ENCODE assay signal across 8 cellular contexts in the genomic region with DNA sequence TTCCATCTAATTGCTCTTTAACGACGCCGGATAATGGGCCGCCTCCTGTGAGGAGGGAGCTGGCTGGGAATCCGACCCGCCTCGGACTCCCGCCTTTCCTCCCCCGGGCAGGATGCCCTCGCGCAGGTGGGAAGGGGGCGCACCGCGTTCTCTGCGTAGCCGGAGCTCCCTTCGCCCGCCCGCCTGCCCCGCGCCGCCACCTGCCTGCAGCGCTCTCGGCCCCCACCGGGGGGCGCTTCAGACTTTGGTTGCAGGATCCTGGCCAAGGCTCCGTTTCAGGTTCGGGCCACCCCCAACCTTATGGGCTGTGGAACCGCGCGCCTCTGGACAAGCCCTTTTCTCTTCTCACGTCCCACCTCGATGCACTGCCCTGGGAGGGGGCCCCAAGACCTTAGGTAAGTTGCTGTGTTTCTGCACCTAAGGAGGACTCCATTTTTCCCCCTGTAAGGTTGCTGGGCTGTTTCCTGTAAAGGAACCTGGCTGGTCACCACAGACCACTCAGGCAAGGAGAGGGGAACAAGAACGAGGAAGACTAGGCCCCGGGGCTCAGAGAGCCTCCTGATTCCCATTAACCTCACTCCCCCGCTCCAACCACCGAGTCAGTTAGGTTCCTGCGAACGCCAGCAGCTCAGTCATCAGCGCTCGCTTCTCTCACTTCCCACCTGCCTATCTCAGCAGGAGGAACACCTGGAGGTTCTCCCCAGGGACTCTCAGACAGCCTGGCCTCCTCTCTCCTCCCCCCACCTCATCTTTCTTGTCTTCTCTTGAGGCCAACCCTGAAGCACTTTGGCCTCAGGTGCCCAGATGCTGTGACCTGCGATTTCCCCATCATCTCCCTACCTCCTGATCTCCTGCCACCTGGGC. TPM values are rescaled to one million over a fixed set of nuclear protein-coding genes. Genes with fewer than 3 reads are reported as not detected.
DNase-seq lines count a peak whose midpoint lies in the region; ATAC-seq and TF ChIP-seq lines count a peak whose summit lies in the region.

No MANE protein-coding gene starts in this region.

- H3K9me3 Mint-ChIP-seq in mesothelial cell of epicardium, result no peaks in the 10 kb centered on the region
- no peaks in the 10 kb centered on the region for H3K9me3 Mint-ChIP-seq in stimulated activated naive B cell treated with anti-CD40 and anti-IgM and Interleukin-4, amounts not matched to agents 10 μg/mL and 1 μg/mL and 100 μg/mL, for 72 hours

- H3K27ac Mint-ChIP-seq in mesothelial cell of epicardium, result no peak overlapping the region
- no peak overlapping the region for H3K27ac Mint-ChIP-seq in stimulated activated naive B cell treated with anti-CD40 and anti-IgM and Interleukin-4, amounts not matched to agents 10 μg/mL and 1 μg/mL and 100 μg/mL, for 72 hours

- in situ Hi-C loops in HAP-1 (cut with MboI; ENCODE audit: low sequenced_read_pairs), result no loop called here

- H3K36me3 Mint-ChIP-seq in mesothelial cell of epicardium, result no peaks in the 10 kb centered on the region
- no peaks in the 10 kb centered on the region for H3K36me3 Mint-ChIP-seq in stimulated activated naive B cell treated with anti-CD40 and anti-IgM and Interleukin-4, amounts not matched to agents 10 μg/mL and 1 μg/mL and 100 μg/mL, for 72 hours

- peaks cover 32% of the 10 kb centered on the region for H3K4me1 Mint-ChIP-seq in mesothelial cell of epicardium
- peaks cover 14 to 29% of the 10 kb centered on the region in 2 donors for H3K4me1 Mint-ChIP-seq in stimulated activated naive B cell treated with anti-CD40 and anti-IgM and Interleukin-4, amounts not matched to agents 10 μg/mL and 1 μg/mL and 100 μg/mL, for 72 hours

- H3K36me3 ChIP-seq in HAP-1 (replicated peaks), result peaks cover 7% of the 10 kb centered on the region

- H3K27me3 ChIP-seq in HAP-1 (ENCODE audit: low read depth), result no peaks in the 10 kb centered on the region

- TF ChIP-seq CTCF in mesothelial cell of epicardium (IDR thresholded peaks at IDR 0.05; ENCODE audit: unreplicated experiment), result peak; percentile 89

- peak; percentile 83 to 87 for ATAC-seq in stimulated activated naive B cell treated with anti-CD40 and anti-IgM and Interleukin-4, amounts not matched to agents 10 μg/mL and 1 μg/mL and 100 μg/mL, for 72 hours (replicated peaks)
- ATAC-seq in HG03439 (IDR thresholded peaks at IDR 0.05; ENCODE audit: unreplicated experiment), result no peak

- H3K4me3 Mint-ChIP-seq in mesothelial cell of epicardium, result peak overlapping the region; percentile 54
- peak overlapping the region; percentile 60 to 63 for H3K4me3 Mint-ChIP-seq in stimulated activated naive B cell treated with anti-CD40 and anti-IgM and Interleukin-4, amounts not matched to agents 10 μg/mL and 1 μg/mL and 100 μg/mL, for 72 hours

- peaks cover 65% of the 10 kb centered on the region for H3K27me3 Mint-ChIP-seq in mesothelial cell of epicardium (ENCODE audit: low read depth)
- H3K27me3 Mint-ChIP-seq in stimulated activated naive B cell treated with anti-CD40 and anti-IgM and Interleukin-4, amounts not matched to agents 10 μg/mL and 1 μg/mL and 100 μg/mL, for 72 hours, result peaks cover 51 to 53% of the 10 kb centered on the region in 2 donors

- H3K4me1 ChIP-seq in HAP-1, result peaks cover 6% of the 10 kb centered on the region; the same call in 1 of the 2 replicates

- no peaks in the 10 kb centered on the region for H3K9me3 ChIP-seq in HAP-1

- H3K4me3 ChIP-seq in HAP-1, result peak overlapping the region; percentile 14

- DNase-seq in COLO829 (ENCODE audit: low spot score) (peak; percentile 42), HAP-1 (ENCODE audit: low spot score in 2 of 2) (peak; percentile 50 to 90), NCI-H2171 (lab: John Stamatoyannopoulos, UW) (peak; percentile 67), ecto neural progenitor cell (ENCODE audit: low spot score) (peak; percentile 92), mesothelial cell of epicardium (ENCODE audit: low spot score in 2 of 2, unreplicated experiment in 2 of 2) (peak; percentile 63 to 90)
- peak; percentile 71 to 72 for DNase-seq in activated CD4-positive, alpha-beta T cell treated with anti-CD3 and anti-CD28 coated beads, Interleukin-2, amount 50 U/mL, for 4 hours
- peak; percentile 53 for DNase-seq in stimulated activated naive B cell treated with anti-CD40 and anti-IgM and Interleukin-4, amounts not matched to agents 10 μg/mL and 1 μg/mL and 100 μg/mL, for 72 hours

RNA-seq across cellular contexts. Expression of a gene that starts 11.4 kb away (rescaled TPM):
- total RNA-seq in mesothelial cell of epicardium, result 15.9 to 17.5 TPM (median 16.8 TPM) in 3 replicates

RNA-seq across cellular contexts. Expression of a gene that starts 19.4 kb away (rescaled TPM):
- 14.8 to 17.4 TPM (median 17.1 TPM) in 3 replicates for total RNA-seq in mesothelial cell of epicardium

RNA-seq across cellular contexts. Expression of a gene that starts 19.5 kb away (rescaled TPM):
- total RNA-seq in mesothelial cell of epicardium, result 1.2 to 1.8 TPM (median 1.8 TPM) in 3 replicates

RNA-seq across cellular contexts. Expression of a gene that starts 50.8 kb away (rescaled TPM):
- total RNA-seq in mesothelial cell of epicardium, result 107 to 111 TPM (median 110 TPM) in 3 replicates

Comparison
In these comparisons a context has a peak if more than half of its experiments do, and no peak if none do; other contexts are left out.
1. DNase-seq: peak in every context shown above with its lines; median percentile 92 in ecto neural progenitor cell; 76 in mesothelial cell of epicardium; 72 in activated CD4-positive, alpha-beta T cell treated with anti-CD3 and anti-CD28 coated beads, Interleukin-2, amount 50 U/mL, for 4 hours; 70 in HAP-1; 67 in NCI-H2171; 53 in stimulated activated naive B cell treated with anti-CD40 and anti-IgM and Interleukin-4, amounts not matched to agents 10 μg/mL and 1 μg/mL and 100 μg/mL, for 72 hours; 42 in COLO829.